11 cellular contexts compared by ENCODE assay signal in the genomic region with DNA sequence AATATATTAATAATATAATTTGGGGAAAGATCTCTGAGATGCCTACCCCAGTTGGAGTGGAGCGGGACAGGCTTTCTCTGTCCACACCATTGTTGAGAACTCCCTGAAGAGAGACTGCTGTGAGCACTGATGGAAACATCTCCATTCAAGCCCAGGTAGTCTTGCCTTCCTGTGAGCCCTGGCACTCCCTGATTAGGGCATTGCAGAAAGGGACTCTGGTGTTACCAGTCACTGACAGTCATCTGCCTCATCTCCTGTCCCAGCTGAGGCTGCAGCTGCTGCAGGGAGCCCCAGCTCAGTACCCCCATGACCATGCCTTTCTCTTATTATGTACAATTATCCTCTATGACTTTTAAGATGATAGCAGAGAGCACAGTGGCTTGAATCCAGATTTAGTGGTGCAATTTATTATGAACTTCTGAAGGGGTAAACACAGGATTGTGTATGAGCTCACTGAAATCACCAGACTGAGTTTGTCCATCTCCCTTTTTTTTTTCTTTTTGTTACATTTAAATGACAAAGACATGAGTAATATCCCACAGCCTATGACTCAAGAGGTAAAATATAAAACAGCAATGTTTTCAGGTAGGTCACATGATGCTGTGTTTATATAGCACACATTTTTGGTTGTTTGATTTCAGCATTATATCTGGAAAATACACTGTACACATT.
A peak's percentile ranks its signal among the peaks of the same experiment; 100 is the strongest.
DNase-seq lines count a peak whose midpoint lies in the region; ATAC-seq and TF ChIP-seq lines count a peak whose summit lies in the region.
"Had no signal": no experiment of that assay in that cellular context is flagged by ENCODE, and none has a peak within 500 bp of the region (broad histone marks: within the 10 kb centered on the region; RNA-seq: fewer than 3 reads in every experiment).

No MANE protein-coding gene starts in this region.

- H3K4me3 ChIP-seq in epithelial cell of proximal tubule (ENCODE audit: low read depth, low read length) = no peak overlapping the region
- H3K4me3 ChIP-seq: BLaER1 treated with 17β-estradiol and CSF1 and Interleukin-3, amounts not matched to agents 10 nM and 100 nM had no signal

- no peak for DNase-seq in activated naive CD4-positive, alpha-beta T cell treated with anti-CD3 and anti-CD28 coated beads, Interleukin-2, amount 50 U/mL, for 72 hours (ENCODE audit: low spot score in 2 of 2)
- no peak for DNase-seq in activated naive CD4-positive, alpha-beta T cell treated with Interleukin-2 at 50 U/mL for 16 hours
- peak; percentile 70 for DNase-seq in NCI-H774 (lab: John Stamatoyannopoulos, UW)
- DNase-seq in epithelial cell of proximal tubule (ENCODE audit: low read depth) = peak; percentile 80
- no peak for DNase-seq in medulla oblongata (ENCODE audit: extremely low spot score)
- no peak for DNase-seq in cerebellar cortex (ENCODE audit: low spot score)
- DNase-seq: hypothalamus; stimulated activated naive CD4-positive, alpha-beta T cell had no signal

- no peak for TF ChIP-seq CTCF in epithelial cell of proximal tubule (conservative IDR thresholded peaks at IDR 0.05; ENCODE audit: low read depth, low read length)

- no peaks in the 10 kb centered on the region for H3K36me3 Mint-ChIP-seq in activated naive CD4-positive, alpha-beta T cell treated with anti-CD3 and anti-CD28 coated beads, Interleukin-2, amount 50 U/mL, for 72 hours

- ATAC-seq in activated naive CD4-positive, alpha-beta T cell treated with anti-CD3 and anti-CD28 coated beads, Interleukin-2, amount 50 U/mL, for 72 hours = peak; percentile 28 to 83
- ATAC-seq in GM21526 (IDR thresholded peaks at IDR 0.05; ENCODE audit: low FRiP score, unreplicated experiment) (no peak), GM21529 (IDR thresholded peaks at IDR 0.05; ENCODE audit: unreplicated experiment) (no peak)

- H3K27ac Mint-ChIP-seq in activated naive CD4-positive, alpha-beta T cell treated with anti-CD3 and anti-CD28 coated beads, Interleukin-2, amount 50 U/mL, for 72 hours = peak overlapping the region in 1 of 2 donors; percentile 68

- no peaks in the 10 kb centered on the region for H3K9me3 Mint-ChIP-seq in activated naive CD4-positive, alpha-beta T cell treated with anti-CD3 and anti-CD28 coated beads, Interleukin-2, amount 50 U/mL, for 72 hours

Comparison
In these comparisons a context has a peak if more than half of its experiments do, and no peak if none do; other contexts are left out.
1. ATAC-seq: peak in activated naive CD4-positive, alpha-beta T cell treated with anti-CD3 and anti-CD28 coated beads, Interleukin-2, amount 50 U/mL, for 72 hours (2 of 2); none in GM21526 (single experiment) and GM21529 (single experiment).
2. DNase-seq: peak in NCI-H774 (single experiment) and epithelial cell of proximal tubule (single experiment); none in activated naive CD4-positive, alpha-beta T cell treated with anti-CD3 and anti-CD28 coated beads, Interleukin-2, amount 50 U/mL, for 72 hours (0 of 2), activated naive CD4-positive, alpha-beta T cell treated with Interleukin-2 at 50 U/mL for 16 hours (single experiment), medulla oblongata (single experiment) and cerebellar cortex (single experiment).